ENCODE assay signal across 39 cellular contexts in the genomic region with DNA sequence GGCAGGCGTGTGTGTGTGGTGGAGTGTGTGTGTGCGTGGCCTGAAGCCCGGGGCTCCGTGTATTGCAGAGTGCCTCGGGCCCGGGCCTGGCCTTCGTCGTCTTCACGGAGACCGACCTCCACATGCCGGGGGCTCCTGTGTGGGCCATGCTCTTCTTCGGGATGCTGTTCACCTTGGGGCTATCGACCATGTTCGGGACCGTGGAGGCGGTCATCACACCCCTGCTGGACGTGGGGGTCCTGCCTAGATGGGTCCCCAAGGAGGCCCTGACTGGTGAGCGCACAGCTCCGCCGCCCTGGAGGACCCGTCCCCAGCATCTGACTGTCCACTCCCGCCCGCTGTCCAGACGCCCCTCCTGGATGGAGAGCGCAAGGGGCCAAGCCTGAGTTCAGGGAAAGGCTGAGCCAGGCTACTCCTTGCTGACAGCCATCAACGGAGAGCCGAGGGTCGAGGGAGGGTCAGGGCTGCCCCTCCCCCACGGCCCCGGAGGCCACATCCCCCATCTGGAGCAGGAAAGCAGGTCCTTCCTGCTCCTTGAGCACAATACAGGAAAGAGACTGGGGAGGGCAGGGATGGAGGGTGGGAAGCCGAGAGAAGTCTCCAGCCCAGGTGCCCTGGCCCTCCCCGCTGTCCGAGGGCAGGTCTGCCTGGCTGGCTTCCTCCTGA. TPM values are rescaled to one million over a fixed set of nuclear protein-coding genes. Genes with fewer than 3 reads are reported as not detected.
"Had no signal": no experiment of that assay in that cellular context is flagged by ENCODE, and none has a peak within 500 bp of the region (broad histone marks: within the 10 kb centered on the region; RNA-seq: fewer than 3 reads in every experiment).

No MANE protein-coding gene starts in this region.

- H3K27ac ChIP-seq: heart left ventricle, left ventricle myocardium inferior, pancreas, prostate gland, skin epidermis, upper lobe of right lung, VCaP had no signal

- H3K4me1 Mint-ChIP-seq: activated CD4-positive, alpha-beta T cell treated with anti-CD3 and anti-CD28 coated beads, Interleukin-2, amount 10 ng/mL, durations not matched to agents 24 days and 14 days; stimulated activated effector memory CD8-positive, alpha-beta T cell treated with anti-CD3 and anti-CD28 coated beads, Interleukin-12 subunit alpha, Interleukin-12 subunit beta, amount 100 ng/mL, for 72 hours; stimulated activated naive CD8-positive, alpha-beta T cell treated with anti-CD3 and anti-CD28 coated beads, Interleukin-15, amount 100 ng/mL, for 72 hours had no signal

- H3K4me1 ChIP-seq: left ventricle myocardium inferior, pancreas, prostate gland, upper lobe of right lung had no signal

- H3K27ac Mint-ChIP-seq: activated CD4-positive, alpha-beta memory T cell treated with anti-CD3 and anti-CD28 coated beads for 36 hours; activated CD4-positive, alpha-beta T cell treated with anti-CD3 and anti-CD28 coated beads, Interleukin-2, amount 10 ng/mL, durations not matched to agents 24 days and 14 days; activated T-cell treated with anti-CD3 and anti-CD28 coated beads, Interleukin-2, amount 50 U/mL, for 24 hours; effector memory CD8-positive, alpha-beta T cell; natural killer cell treated with Interleukin-12 subunit alpha and Interleukin-12 subunit beta and Interleukin-15 and Interleukin-18, amount 100 ng/mL, for 72 hours; stimulated activated effector memory CD8-positive, alpha-beta T cell treated with anti-CD3 and anti-CD28 coated beads, Interleukin-12 subunit alpha, Interleukin-12 subunit beta, amount 100 ng/mL, for 72 hours; stimulated activated naive CD8-positive, alpha-beta T cell treated with anti-CD3 and anti-CD28 coated beads, Interleukin-15, amount 100 ng/mL, for 72 hours had no signal

- H3K36me3 Mint-ChIP-seq: activated CD4-positive, alpha-beta memory T cell treated with anti-CD3 and anti-CD28 coated beads for 36 hours; natural killer cell treated with Interleukin-12 subunit alpha and Interleukin-12 subunit beta and Interleukin-15 and Interleukin-18, amount 100 ng/mL, for 72 hours; stimulated activated effector memory CD8-positive, alpha-beta T cell treated with anti-CD3 and anti-CD28 coated beads, Interleukin-12 subunit alpha, Interleukin-12 subunit beta, amount 100 ng/mL, for 72 hours had no signal

- H3K36me3 ChIP-seq: heart left ventricle, left ventricle myocardium inferior, pancreas, prostate gland, upper lobe of right lung had no signal

- H3K9me3 ChIP-seq: heart left ventricle, left ventricle myocardium inferior, mucosa of descending colon, pancreas, prostate gland, upper lobe of right lung had no signal

- H3K9me3 Mint-ChIP-seq: activated CD4-positive, alpha-beta memory T cell treated with anti-CD3 and anti-CD28 coated beads for 36 hours; activated CD4-positive, alpha-beta T cell treated with anti-CD3 and anti-CD28 coated beads, Interleukin-2, amount 10 ng/mL, durations not matched to agents 24 days and 14 days; activated T-cell treated with anti-CD3 and anti-CD28 coated beads, Interleukin-2, amount 50 U/mL, for 24 hours; effector memory CD8-positive, alpha-beta T cell; natural killer cell treated with Interleukin-12 subunit alpha and Interleukin-12 subunit beta and Interleukin-15 and Interleukin-18, amount 100 ng/mL, for 72 hours; stimulated activated effector memory CD8-positive, alpha-beta T cell treated with anti-CD3 and anti-CD28 coated beads, Interleukin-12 subunit alpha, Interleukin-12 subunit beta, amount 100 ng/mL, for 72 hours; stimulated activated naive CD8-positive, alpha-beta T cell treated with anti-CD3 and anti-CD28 coated beads, Interleukin-15, amount 100 ng/mL, for 72 hours had no signal

- ATAC-seq: effector memory CD8-positive, alpha-beta T cell; esophagus mucosa; heart left ventricle; mucosa of descending colon; pancreas; sciatic nerve; stimulated activated effector memory CD8-positive, alpha-beta T cell treated with anti-CD3 and anti-CD28 coated beads, Interleukin-12 subunit alpha, Interleukin-12 subunit beta, amount 100 ng/mL, for 72 hours; stimulated activated naive CD8-positive, alpha-beta T cell treated with anti-CD3 and anti-CD28 coated beads, Interleukin-15, amount 100 ng/mL, for 72 hours; upper lobe of right lung had no signal

- DNase-seq: activated CD4-positive, alpha-beta memory T cell treated with anti-CD3 and anti-CD28 coated beads for 36 hours; activated CD4-positive, alpha-beta T cell treated with anti-CD3 and anti-CD28 coated beads, Interleukin-2, amount 10 ng/mL, durations not matched to agents 24 days and 14 days; activated CD4-positive, CD25-positive, alpha-beta regulatory T cell treated with anti-CD3 and anti-CD28 coated beads, Interleukin-2, amount 50 U/mL, for 72 hours; activated CD8-positive, alpha-beta memory T cell treated with anti-CD3 and anti-CD28 coated beads, Interleukin-2, amount 50 U/mL, for 48 hours; activated gamma-delta T cell treated with Interleukin-2 at 50 U/mL for 16 hours; activated naive CD4-positive, alpha-beta T cell treated with anti-CD3 and anti-CD28 coated beads, Interleukin-2, amount 50 U/mL, for 16 hours; activated T-cell treated with anti-CD3 and anti-CD28 coated beads, Interleukin-2, amount 50 U/mL, for 24 hours; amniotic stem cell; caudate nucleus; cortex of kidney; effector memory CD8-positive, alpha-beta T cell; foreskin fibroblast; heart left ventricle; hypothalamus; left ventricle myocardium inferior; mucosa of descending colon; nucleus accumbens; retina; stimulated activated CD4-positive, alpha-beta T cell treated with anti-CD3 and anti-CD28 coated beads, Interleukin-12 subunit alpha, Interleukin-12 subunit beta, amount 100 ng/mL, for 4 hours; stimulated activated CD4-positive, alpha-beta T cell treated with anti-CD3 and anti-CD28 coated beads, Interleukin-4, amount 100 ng/mL, for 24 hours; stimulated activated naive CD8-positive, alpha-beta T cell treated with anti-CD3 and anti-CD28 coated beads, Interleukin-15, amount 100 ng/mL, for 72 hours; substantia nigra; upper lobe of right lung had no signal

- FAIRE-seq: astrocyte, islet of Langerhans, pancreas, TTC549 had no signal

- H3K4me3 ChIP-seq: heart left ventricle, left ventricle myocardium inferior, lung, mucosa of descending colon, pancreas, prostate gland, skin epidermis, upper lobe of right lung had no signal

- H3K4me3 Mint-ChIP-seq: activated CD4-positive, alpha-beta memory T cell treated with anti-CD3 and anti-CD28 coated beads for 36 hours; activated CD4-positive, alpha-beta T cell treated with anti-CD3 and anti-CD28 coated beads, Interleukin-2, amount 10 ng/mL, durations not matched to agents 24 days and 14 days; activated T-cell treated with anti-CD3 and anti-CD28 coated beads, Interleukin-2, amount 50 U/mL, for 24 hours; effector memory CD8-positive, alpha-beta T cell; natural killer cell treated with Interleukin-12 subunit alpha and Interleukin-12 subunit beta and Interleukin-15 and Interleukin-18, amount 100 ng/mL, for 72 hours; stimulated activated effector memory CD8-positive, alpha-beta T cell treated with anti-CD3 and anti-CD28 coated beads, Interleukin-12 subunit alpha, Interleukin-12 subunit beta, amount 100 ng/mL, for 72 hours; stimulated activated naive CD8-positive, alpha-beta T cell treated with anti-CD3 and anti-CD28 coated beads, Interleukin-15, amount 100 ng/mL, for 72 hours had no signal

RNA-seq across cellular contexts. Expression of a gene that starts 18.4 kb away (rescaled TPM):
- total RNA-seq: activated CD4-positive, alpha-beta memory T cell treated with anti-CD3 and anti-CD28 coated beads for 36 hours; activated CD4-positive, alpha-beta T cell treated with anti-CD3 and anti-CD28 coated beads, Interleukin-2, amount 10 ng/mL, durations not matched to agents 24 days and 14 days; astrocyte; chondrocyte; esophagus mucosa; heart left ventricle; left ventricle myocardium inferior; lung; mesenteric fat pad; myocyte; natural killer cell treated with Interleukin-12 subunit alpha and Interleukin-12 subunit beta and Interleukin-15 and Interleukin-18, amount 100 ng/mL, for 72 hours; pancreas; prostate gland; sciatic nerve; T-helper 1 cell treated with Interleukin-12 subunit alpha and Interleukin-12 subunit beta and Interleukin-4 antibody, amounts not matched to agents 30 ng/mL and 1 ng/mL, for 36 hours; upper lobe of right lung had no signal
- polyA plus RNA-seq: heart left ventricle, lung had no signal

RNA-seq across cellular contexts. Expression of a gene that starts 42.2 kb away (rescaled TPM):
- total RNA-seq: activated CD4-positive, alpha-beta memory T cell treated with anti-CD3 and anti-CD28 coated beads for 36 hours; activated CD4-positive, alpha-beta T cell treated with anti-CD3 and anti-CD28 coated beads, Interleukin-2, amount 10 ng/mL, durations not matched to agents 24 days and 14 days; astrocyte; chondrocyte; esophagus mucosa; heart left ventricle; left ventricle myocardium inferior; myocyte; natural killer cell treated with Interleukin-12 subunit alpha and Interleukin-12 subunit beta and Interleukin-15 and Interleukin-18, amount 100 ng/mL, for 72 hours; T-helper 1 cell treated with Interleukin-12 subunit alpha and Interleukin-12 subunit beta and Interleukin-4 antibody, amounts not matched to agents 30 ng/mL and 1 ng/mL, for 36 hours; upper lobe of right lung had no signal
- polyA plus RNA-seq: heart left ventricle, lung had no signal

RNA-seq across cellular contexts. Expression of a gene that starts 51.2 kb away (rescaled TPM):
- total RNA-seq: chondrocyte, esophagus mucosa, heart left ventricle, left ventricle myocardium inferior, lung, mesenteric fat pad, upper lobe of right lung had no signal
- polyA plus RNA-seq: heart left ventricle, pancreas had no signal
